In genomic region chr12:29427964-29428363, GRCh38 we compare ENCODE assay signal across 8 cellular contexts. TPM values are rescaled to one million over a fixed set of nuclear protein-coding genes. Genes with fewer than 3 reads are reported as not detected.
A peak's percentile ranks its signal among the peaks of the same experiment; 100 is the strongest.
DNase-seq lines count a peak whose midpoint lies in the region; ATAC-seq and TF ChIP-seq lines count a peak whose summit lies in the region.

No MANE protein-coding gene starts in this region.

- no peaks in the 10 kb centered on the region for H3K36me3 Mint-ChIP-seq in stimulated activated memory B cell treated with anti-CD40 and anti-IgM and Interleukin-4, amounts not matched to agents 10 μg/mL and 1 μg/mL and 100 μg/mL, for 72 hours

- peak; percentile 85 for DNase-seq in GF-D8 (lab: John Stamatoyannopoulos, UW)
- DNase-seq in NCI-H1092 treated with DMSO at 0.1 percent for 48 hours (lab: John Stamatoyannopoulos, UW) = no peak
- no peak for DNase-seq in ureter (ENCODE audit: low spot score)
- no peak for DNase-seq in COLO829 (ENCODE audit: low spot score)

- peak; percentile 93 for ATAC-seq in GM19468 (IDR thresholded peaks at IDR 0.05; ENCODE audit: extremely low read depth, unreplicated experiment)
- peak; percentile 98 for ATAC-seq in HG03457 (IDR thresholded peaks at IDR 0.05; ENCODE audit: unreplicated experiment)
- ATAC-seq in stimulated activated memory B cell treated with anti-CD40 and anti-IgM and Interleukin-4, amounts not matched to agents 10 μg/mL and 1 μg/mL and 100 μg/mL, for 72 hours = peak; percentile 81

- H3K27ac Mint-ChIP-seq in stimulated activated memory B cell treated with anti-CD40 and anti-IgM and Interleukin-4, amounts not matched to agents 10 μg/mL and 1 μg/mL and 100 μg/mL, for 72 hours = no peak overlapping the region

- no peak overlapping the region for H3K4me3 Mint-ChIP-seq in stimulated activated memory B cell treated with anti-CD40 and anti-IgM and Interleukin-4, amounts not matched to agents 10 μg/mL and 1 μg/mL and 100 μg/mL, for 72 hours

- peaks cover 24% of the 10 kb centered on the region for H3K27me3 Mint-ChIP-seq in stimulated activated memory B cell treated with anti-CD40 and anti-IgM and Interleukin-4, amounts not matched to agents 10 μg/mL and 1 μg/mL and 100 μg/mL, for 72 hours

- H3K4me1 Mint-ChIP-seq in stimulated activated memory B cell treated with anti-CD40 and anti-IgM and Interleukin-4, amounts not matched to agents 10 μg/mL and 1 μg/mL and 100 μg/mL, for 72 hours = peaks cover 20% of the 10 kb centered on the region

- peaks cover 3% of the 10 kb centered on the region for H3K9me3 Mint-ChIP-seq in stimulated activated memory B cell treated with anti-CD40 and anti-IgM and Interleukin-4, amounts not matched to agents 10 μg/mL and 1 μg/mL and 100 μg/mL, for 72 hours

- peak; percentile 44 for TF ChIP-seq CTCF in VCaP (conservative IDR thresholded peaks at IDR 0.05)

- H3K27ac ChIP-seq in VCaP = no peak overlapping the region

RNA-seq across cellular contexts. Expression of gene ERGIC2, which starts 47.0 kb away (rescaled TPM):
- 88.8 TPM for total RNA-seq in ureter
